Comparison of ENCODE assay signal across 12 cellular contexts in genomic region chr12:127720334-127720733, GRCh38.
DNase-seq lines count a peak whose midpoint lies in the region.
"Had no signal": no experiment of that assay in that cellular context is flagged by ENCODE, and none has a peak within 500 bp of the region (broad histone marks: within the 10 kb centered on the region; RNA-seq: fewer than 3 reads in every experiment).

No MANE protein-coding gene starts in this region.

- H3K36me3 Mint-ChIP-seq in immature natural killer cell = no peaks in the 10 kb centered on the region
- H3K36me3 Mint-ChIP-seq: CD8-positive, alpha-beta T cell had no signal

- no peak overlapping the region for H3K4me3 Mint-ChIP-seq in immature natural killer cell
- H3K4me3 Mint-ChIP-seq: B cell; CD4-positive, alpha-beta T cell; CD8-positive, alpha-beta T cell had no signal

- peaks cover 0 to 2% (median 2%) of the 10 kb centered on the region in 3 donors for H3K27me3 Mint-ChIP-seq in immature natural killer cell (ENCODE audit: low read depth in 3 of 3)
- H3K27me3 Mint-ChIP-seq: B cell; CD4-positive, alpha-beta T cell had no signal

- H3K9me3 Mint-ChIP-seq in immature natural killer cell = peaks cover 0 to 20% (median 0%) of the 10 kb centered on the region in 6 donors

- no peak overlapping the region for H3K27ac Mint-ChIP-seq in immature natural killer cell
- H3K27ac Mint-ChIP-seq: B cell; CD4-positive, alpha-beta T cell; CD8-positive, alpha-beta T cell had no signal

- H3K4me1 Mint-ChIP-seq in immature natural killer cell = no peaks in the 10 kb centered on the region
- H3K4me1 Mint-ChIP-seq: B cell had no signal

- DNase-seq in NCI-H146 (lab: John Stamatoyannopoulos, UW) = peak; percentile 16
- no peak for DNase-seq in NCI-H146 treated with DMSO at 0.1 percent for 48 hours (lab: John Stamatoyannopoulos, UW; ENCODE audit: unreplicated experiment)
- DNase-seq in NCI-H774 (lab: John Stamatoyannopoulos, UW) = peak; percentile 47
- DNase-seq in immature natural killer cell = no peak
- DNase-seq in GF-D8 (lab: John Stamatoyannopoulos, UW) = no peak
- DNase-seq: AML-193; Caco-2; Calu3; CD4-positive, alpha-beta T cell; CD8-positive, alpha-beta T cell; DMS79 treated with DMSO at 0.1 percent for 48 hours had no signal

Comparison
In these comparisons a context has a peak if more than half of its experiments do, and no peak if none do; other contexts are left out.
1. DNase-seq: peak in NCI-H146 (single experiment) and NCI-H774 (single experiment); none in NCI-H146 treated with DMSO at 0.1 percent for 48 hours (single experiment), immature natural killer cell (0 of 3) and GF-D8 (single experiment).